1 cellular context compared by ENCODE assay signal in the genomic region with DNA sequence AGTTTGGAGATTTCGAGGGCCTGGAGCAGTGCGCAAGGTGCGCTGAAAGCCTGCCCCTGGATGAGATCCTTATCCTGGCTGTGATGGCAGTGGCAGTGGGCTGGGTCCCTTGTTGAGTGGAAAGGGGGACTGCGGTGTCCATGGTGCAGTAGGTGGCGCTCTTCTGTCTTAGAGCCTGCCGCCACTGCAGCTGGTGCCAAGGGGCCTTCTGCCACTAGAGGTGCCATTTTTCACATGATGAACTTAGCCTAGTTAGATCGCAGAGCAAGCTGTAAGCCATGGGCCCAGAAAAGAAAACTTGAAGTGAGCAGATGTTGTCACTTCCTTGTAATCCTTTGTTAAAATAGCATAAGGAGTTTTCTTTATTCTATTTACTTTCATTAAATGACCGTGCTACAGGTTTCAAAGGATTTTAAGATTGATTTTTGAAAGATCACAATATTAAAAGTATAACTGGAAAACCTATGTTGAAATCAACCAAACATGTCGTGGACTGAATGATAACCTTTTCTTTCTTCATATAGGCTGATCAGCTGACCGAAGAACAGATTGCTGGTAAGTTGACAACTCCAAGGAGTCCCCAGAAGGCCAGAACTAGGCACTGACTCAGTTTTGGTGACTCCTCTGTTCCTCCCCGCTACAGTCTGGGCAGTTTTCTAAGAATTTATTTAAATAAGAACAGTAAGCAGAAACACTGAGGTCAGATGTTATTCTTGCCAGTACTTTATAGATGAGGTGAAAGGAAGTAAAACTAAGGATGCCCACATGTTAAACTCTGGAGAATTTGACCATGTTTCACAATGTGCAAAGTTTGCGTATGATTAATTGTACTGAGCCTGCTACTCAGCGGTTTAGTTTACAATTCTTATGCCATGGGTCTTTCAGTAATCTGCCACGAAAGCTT.
TF ChIP-seq lines count a peak whose summit lies in the region.

No MANE protein-coding gene starts in this region.

TF ChIP-seq in WTC11, 78 proteins besides CTCF, POLR2A, EP300 and RAD21 (continued from another document):
- TF ChIP-seq, protein P1, sequence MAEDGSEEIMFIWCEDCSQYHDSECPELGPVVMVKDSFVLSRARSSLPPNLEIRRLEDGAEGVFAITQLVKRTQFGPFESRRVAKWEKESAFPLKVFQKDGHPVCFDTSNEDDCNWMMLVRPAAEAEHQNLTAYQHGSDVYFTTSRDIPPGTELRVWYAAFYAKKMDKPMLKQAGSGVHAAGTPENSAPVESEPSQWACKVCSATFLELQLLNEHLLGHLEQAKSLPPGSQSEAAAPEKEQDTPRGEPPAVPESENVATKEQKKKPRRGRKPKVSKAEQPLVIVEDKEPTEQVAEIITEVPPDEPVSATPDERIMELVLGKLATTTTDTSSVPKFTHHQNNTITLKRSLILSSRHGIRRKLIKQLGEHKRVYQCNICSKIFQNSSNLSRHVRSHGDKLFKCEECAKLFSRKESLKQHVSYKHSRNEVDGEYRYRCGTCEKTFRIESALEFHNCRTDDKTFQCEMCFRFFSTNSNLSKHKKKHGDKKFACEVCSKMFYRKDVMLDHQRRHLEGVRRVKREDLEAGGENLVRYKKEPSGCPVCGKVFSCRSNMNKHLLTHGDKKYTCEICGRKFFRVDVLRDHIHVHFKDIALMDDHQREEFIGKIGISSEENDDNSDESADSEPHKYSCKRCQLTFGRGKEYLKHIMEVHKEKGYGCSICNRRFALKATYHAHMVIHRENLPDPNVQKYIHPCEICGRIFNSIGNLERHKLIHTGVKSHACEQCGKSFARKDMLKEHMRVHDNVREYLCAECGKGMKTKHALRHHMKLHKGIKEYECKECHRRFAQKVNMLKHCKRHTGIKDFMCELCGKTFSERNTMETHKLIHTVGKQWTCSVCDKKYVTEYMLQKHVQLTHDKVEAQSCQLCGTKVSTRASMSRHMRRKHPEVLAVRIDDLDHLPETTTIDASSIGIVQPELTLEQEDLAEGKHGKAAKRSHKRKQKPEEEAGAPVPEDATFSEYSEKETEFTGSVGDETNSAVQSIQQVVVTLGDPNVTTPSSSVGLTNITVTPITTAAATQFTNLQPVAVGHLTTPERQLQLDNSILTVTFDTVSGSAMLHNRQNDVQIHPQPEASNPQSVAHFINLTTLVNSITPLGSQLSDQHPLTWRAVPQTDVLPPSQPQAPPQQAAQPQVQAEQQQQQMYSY (CRISPR knock-in tag; IDR thresholded peaks at IDR 0.05), result no peak
- TF ChIP-seq, protein P2, sequence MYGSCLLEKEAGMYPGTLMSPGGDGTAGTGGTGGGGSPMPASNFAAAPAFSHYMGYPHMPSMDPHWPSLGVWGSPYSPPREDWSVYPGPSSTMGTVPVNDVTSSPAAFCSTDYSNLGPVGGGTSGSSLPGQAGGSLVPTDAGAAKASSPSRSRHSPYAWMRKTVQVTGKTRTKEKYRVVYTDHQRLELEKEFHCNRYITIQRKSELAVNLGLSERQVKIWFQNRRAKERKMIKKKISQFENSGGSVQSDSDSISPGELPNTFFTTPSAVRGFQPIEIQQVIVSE (CRISPR knock-in tag; IDR thresholded peaks at IDR 0.05; ENCODE audit: borderline replicate concordance), result no peak
- no peak for TF ChIP-seq KAT7 (CRISPR knock-in tag; IDR thresholded peaks at IDR 0.05; ENCODE audit: borderline replicate concordance)
- no peak for TF ChIP-seq NR1H2 (CRISPR knock-in tag; IDR thresholded peaks at IDR 0.05)
- TF ChIP-seq, protein P3, sequence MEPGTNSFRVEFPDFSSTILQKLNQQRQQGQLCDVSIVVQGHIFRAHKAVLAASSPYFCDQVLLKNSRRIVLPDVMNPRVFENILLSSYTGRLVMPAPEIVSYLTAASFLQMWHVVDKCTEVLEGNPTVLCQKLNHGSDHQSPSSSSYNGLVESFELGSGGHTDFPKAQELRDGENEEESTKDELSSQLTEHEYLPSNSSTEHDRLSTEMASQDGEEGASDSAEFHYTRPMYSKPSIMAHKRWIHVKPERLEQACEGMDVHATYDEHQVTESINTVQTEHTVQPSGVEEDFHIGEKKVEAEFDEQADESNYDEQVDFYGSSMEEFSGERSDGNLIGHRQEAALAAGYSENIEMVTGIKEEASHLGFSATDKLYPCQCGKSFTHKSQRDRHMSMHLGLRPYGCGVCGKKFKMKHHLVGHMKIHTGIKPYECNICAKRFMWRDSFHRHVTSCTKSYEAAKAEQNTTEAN (CRISPR knock-in tag; IDR thresholded peaks at IDR 0.05), result no peak
- no peak for TF ChIP-seq PRRX2 (CRISPR knock-in tag; IDR thresholded peaks at IDR 0.05)
- TF ChIP-seq JAZF1 (CRISPR knock-in tag; IDR thresholded peaks at IDR 0.05), result no peak
- no peak for TF ChIP-seq ESRRA (CRISPR knock-in tag; IDR thresholded peaks at IDR 0.05; ENCODE audit: borderline replicate concordance)
- TF ChIP-seq TCF7 (CRISPR knock-in tag; IDR thresholded peaks at IDR 0.05; ENCODE audit: low read depth), result no peak
- 0 out of 2 replicates have a peak, but pooled peaks have one; percentile 13 for TF ChIP-seq HMGA2 (CRISPR knock-in tag; IDR thresholded peaks at IDR 0.05)
- no peak for TF ChIP-seq OVOL2 (CRISPR knock-in tag; IDR thresholded peaks at IDR 0.05; ENCODE audit: borderline replicate concordance)
- TF ChIP-seq, protein P4, sequence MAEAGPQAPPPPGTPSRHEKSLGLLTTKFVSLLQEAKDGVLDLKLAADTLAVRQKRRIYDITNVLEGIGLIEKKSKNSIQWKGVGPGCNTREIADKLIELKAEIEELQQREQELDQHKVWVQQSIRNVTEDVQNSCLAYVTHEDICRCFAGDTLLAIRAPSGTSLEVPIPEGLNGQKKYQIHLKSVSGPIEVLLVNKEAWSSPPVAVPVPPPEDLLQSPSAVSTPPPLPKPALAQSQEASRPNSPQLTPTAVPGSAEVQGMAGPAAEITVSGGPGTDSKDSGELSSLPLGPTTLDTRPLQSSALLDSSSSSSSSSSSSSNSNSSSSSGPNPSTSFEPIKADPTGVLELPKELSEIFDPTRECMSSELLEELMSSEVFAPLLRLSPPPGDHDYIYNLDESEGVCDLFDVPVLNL (CRISPR knock-in tag; IDR thresholded peaks at IDR 0.05; ENCODE audit: borderline replicate concordance, low read depth), result no peak
- TF ChIP-seq NFE2L1 (CRISPR knock-in tag; IDR thresholded peaks at IDR 0.05), result no peak
- no peak for TF ChIP-seq IRF2 (CRISPR knock-in tag; IDR thresholded peaks at IDR 0.05; ENCODE audit: borderline replicate concordance, low read depth)
- TF ChIP-seq ETV6 (CRISPR knock-in tag; IDR thresholded peaks at IDR 0.05), result 0 out of 2 replicates have a peak, but pooled peaks have one; percentile 42
- TF ChIP-seq NFATC4 (CRISPR knock-in tag; IDR thresholded peaks at IDR 0.05), result no peak
- no peak for TF ChIP-seq SMAD4 (CRISPR knock-in tag; IDR thresholded peaks at IDR 0.05)
- TF ChIP-seq ZNF671 (CRISPR knock-in tag; IDR thresholded peaks at IDR 0.05), result no peak
- TF ChIP-seq MYBL2 (CRISPR knock-in tag; IDR thresholded peaks at IDR 0.05), result no peak
- TF ChIP-seq, protein P5, sequence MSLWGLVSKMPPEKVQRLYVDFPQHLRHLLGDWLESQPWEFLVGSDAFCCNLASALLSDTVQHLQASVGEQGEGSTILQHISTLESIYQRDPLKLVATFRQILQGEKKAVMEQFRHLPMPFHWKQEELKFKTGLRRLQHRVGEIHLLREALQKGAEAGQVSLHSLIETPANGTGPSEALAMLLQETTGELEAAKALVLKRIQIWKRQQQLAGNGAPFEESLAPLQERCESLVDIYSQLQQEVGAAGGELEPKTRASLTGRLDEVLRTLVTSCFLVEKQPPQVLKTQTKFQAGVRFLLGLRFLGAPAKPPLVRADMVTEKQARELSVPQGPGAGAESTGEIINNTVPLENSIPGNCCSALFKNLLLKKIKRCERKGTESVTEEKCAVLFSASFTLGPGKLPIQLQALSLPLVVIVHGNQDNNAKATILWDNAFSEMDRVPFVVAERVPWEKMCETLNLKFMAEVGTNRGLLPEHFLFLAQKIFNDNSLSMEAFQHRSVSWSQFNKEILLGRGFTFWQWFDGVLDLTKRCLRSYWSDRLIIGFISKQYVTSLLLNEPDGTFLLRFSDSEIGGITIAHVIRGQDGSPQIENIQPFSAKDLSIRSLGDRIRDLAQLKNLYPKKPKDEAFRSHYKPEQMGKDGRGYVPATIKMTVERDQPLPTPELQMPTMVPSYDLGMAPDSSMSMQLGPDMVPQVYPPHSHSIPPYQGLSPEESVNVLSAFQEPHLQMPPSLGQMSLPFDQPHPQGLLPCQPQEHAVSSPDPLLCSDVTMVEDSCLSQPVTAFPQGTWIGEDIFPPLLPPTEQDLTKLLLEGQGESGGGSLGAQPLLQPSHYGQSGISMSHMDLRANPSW (CRISPR knock-in tag; conservative IDR thresholded peaks at IDR 0.05; ENCODE audit: low read depth), result no peak
- TF ChIP-seq, protein P6, sequence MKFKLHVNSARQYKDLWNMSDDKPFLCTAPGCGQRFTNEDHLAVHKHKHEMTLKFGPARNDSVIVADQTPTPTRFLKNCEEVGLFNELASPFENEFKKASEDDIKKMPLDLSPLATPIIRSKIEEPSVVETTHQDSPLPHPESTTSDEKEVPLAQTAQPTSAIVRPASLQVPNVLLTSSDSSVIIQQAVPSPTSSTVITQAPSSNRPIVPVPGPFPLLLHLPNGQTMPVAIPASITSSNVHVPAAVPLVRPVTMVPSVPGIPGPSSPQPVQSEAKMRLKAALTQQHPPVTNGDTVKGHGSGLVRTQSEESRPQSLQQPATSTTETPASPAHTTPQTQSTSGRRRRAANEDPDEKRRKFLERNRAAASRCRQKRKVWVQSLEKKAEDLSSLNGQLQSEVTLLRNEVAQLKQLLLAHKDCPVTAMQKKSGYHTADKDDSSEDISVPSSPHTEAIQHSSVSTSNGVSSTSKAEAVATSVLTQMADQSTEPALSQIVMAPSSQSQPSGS (CRISPR knock-in tag; IDR thresholded peaks at IDR 0.05; ENCODE audit: borderline replicate concordance, low read depth), result no peak
- TF ChIP-seq, protein P7, sequence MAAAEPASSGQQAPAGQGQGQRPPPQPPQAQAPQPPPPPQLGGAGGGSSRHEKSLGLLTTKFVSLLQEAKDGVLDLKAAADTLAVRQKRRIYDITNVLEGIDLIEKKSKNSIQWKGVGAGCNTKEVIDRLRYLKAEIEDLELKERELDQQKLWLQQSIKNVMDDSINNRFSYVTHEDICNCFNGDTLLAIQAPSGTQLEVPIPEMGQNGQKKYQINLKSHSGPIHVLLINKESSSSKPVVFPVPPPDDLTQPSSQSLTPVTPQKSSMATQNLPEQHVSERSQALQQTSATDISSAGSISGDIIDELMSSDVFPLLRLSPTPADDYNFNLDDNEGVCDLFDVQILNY (CRISPR knock-in tag; IDR thresholded peaks at IDR 0.05), result no peak
- no peak for TF ChIP-seq EMX1 (CRISPR knock-in tag; IDR thresholded peaks at IDR 0.05)
- TF ChIP-seq CREB1 (CRISPR knock-in tag; IDR thresholded peaks at IDR 0.05), result no peak
- peak; percentile 42; the same call in 1 of the 2 replicates for TF ChIP-seq GABPB1 (CRISPR knock-in tag; IDR thresholded peaks at IDR 0.05)
- TF ChIP-seq FOXP1 (CRISPR knock-in tag; IDR thresholded peaks at IDR 0.05; ENCODE audit: borderline replicate concordance), result no peak
- peak; percentile 54; the same call in 1 of the 2 replicates for TF ChIP-seq SP1 (CRISPR knock-in tag; conservative IDR thresholded peaks at IDR 0.05)
